In the genomic region with DNA sequence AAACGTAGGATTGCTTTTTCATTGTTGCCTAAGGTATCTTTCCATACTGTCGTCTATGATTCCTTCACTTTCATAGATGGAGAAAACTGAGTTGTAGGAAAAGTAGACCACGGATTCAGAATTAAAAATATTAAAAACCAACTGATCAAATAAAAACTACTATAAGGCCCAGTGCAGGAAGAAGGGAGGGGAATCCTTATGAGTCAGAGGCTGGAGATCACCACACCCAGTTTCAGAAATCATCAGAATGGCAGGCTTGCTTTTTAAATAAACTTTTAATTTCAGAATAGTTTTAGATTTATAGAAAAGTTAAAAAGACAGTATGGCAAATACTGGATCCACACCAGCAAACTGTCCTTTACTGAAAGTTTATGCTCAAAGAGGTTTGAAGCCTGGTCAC, we compare ENCODE assay signal across 29 cellular contexts. TPM values are rescaled to one million over a fixed set of nuclear protein-coding genes. Genes with fewer than 3 reads are reported as not detected.
A peak's percentile ranks its signal among the peaks of the same experiment; 100 is the strongest.
DNase-seq lines count a peak whose midpoint lies in the region; ATAC-seq and TF ChIP-seq lines count a peak whose summit lies in the region.
"Had no signal": no experiment of that assay in that cellular context is flagged by ENCODE, and none has a peak within 500 bp of the region (broad histone marks: within the 10 kb centered on the region; RNA-seq: fewer than 3 reads in every experiment).

No MANE protein-coding gene starts in this region.

- no peaks in the 10 kb centered on the region for H3K9me3 Mint-ChIP-seq in activated CD4-positive, alpha-beta memory T cell treated with anti-CD3 and anti-CD28 coated beads, Interleukin-2, amount 10 ng/mL, durations not matched to agents 7 days and 5 days
- no peaks in the 10 kb centered on the region for H3K9me3 Mint-ChIP-seq in activated CD4-positive, alpha-beta memory T cell treated with anti-CD3 and anti-CD28 coated beads for 36 hours
- H3K9me3 Mint-ChIP-seq in mesothelial cell of epicardium: peaks cover 4% of the 10 kb centered on the region
- H3K9me3 Mint-ChIP-seq: brain; effector memory CD8-positive, alpha-beta T cell; HFFc6; naive thymus-derived CD4-positive, alpha-beta T cell; T-helper 2 cell treated with Interferon-gamma antibody and Interleukin-4, amounts not matched to agents 5 μg/mL and 100 μg/mL, for 36 hours had no signal

- H3K27ac Mint-ChIP-seq in activated CD4-positive, alpha-beta memory T cell treated with anti-CD3 and anti-CD28 coated beads, Interleukin-2, amount 10 ng/mL, durations not matched to agents 7 days and 5 days: peak overlapping the region; percentile 46
- H3K27ac Mint-ChIP-seq in activated CD4-positive, alpha-beta memory T cell treated with anti-CD3 and anti-CD28 coated beads for 36 hours: no peak overlapping the region
- no peak overlapping the region for H3K27ac Mint-ChIP-seq in mesothelial cell of epicardium
- H3K27ac Mint-ChIP-seq: brain; effector memory CD8-positive, alpha-beta T cell; naive thymus-derived CD4-positive, alpha-beta T cell had no signal

- H3K27me3 Mint-ChIP-seq in activated CD4-positive, alpha-beta memory T cell treated with anti-CD3 and anti-CD28 coated beads, Interleukin-2, amount 10 ng/mL, durations not matched to agents 7 days and 5 days: peaks cover 16% of the 10 kb centered on the region
- H3K27me3 Mint-ChIP-seq in activated CD4-positive, alpha-beta memory T cell treated with anti-CD3 and anti-CD28 coated beads for 36 hours: peaks cover 5% of the 10 kb centered on the region
- no peaks in the 10 kb centered on the region for H3K27me3 Mint-ChIP-seq in mesothelial cell of epicardium (ENCODE audit: low read depth)
- H3K27me3 Mint-ChIP-seq: brain had no signal

- POLR2A ChIA-PET in activated CD4-positive, alpha-beta memory T cell treated with anti-CD3 and anti-CD28 coated beads, Interleukin-2, amount 10 ng/mL, durations not matched to agents 7 days and 5 days (lab: Charles Lee): no interaction called here
- POLR2A ChIA-PET in activated CD4-positive, alpha-beta memory T cell treated with anti-CD3 and anti-CD28 coated beads for 36 hours (lab: Charles Lee): no interaction called here

- peaks cover 20% of the 10 kb centered on the region for H3K4me1 Mint-ChIP-seq in activated CD4-positive, alpha-beta memory T cell treated with anti-CD3 and anti-CD28 coated beads, Interleukin-2, amount 10 ng/mL, durations not matched to agents 7 days and 5 days
- peaks cover 6% of the 10 kb centered on the region for H3K4me1 Mint-ChIP-seq in activated CD4-positive, alpha-beta memory T cell treated with anti-CD3 and anti-CD28 coated beads for 36 hours (ENCODE audit: low read depth)
- peaks cover 57% of the 10 kb centered on the region for H3K4me1 Mint-ChIP-seq in mesothelial cell of epicardium

- intact Hi-C loops in activated CD4-positive, alpha-beta memory T cell treated with anti-CD3 and anti-CD28 coated beads for 36 hours (cut with micrococcal nuclease): no loop called here

- no peak for TF ChIP-seq CTCF in mesothelial cell of epicardium (IDR thresholded peaks at IDR 0.05; ENCODE audit: unreplicated experiment)

- DNase-seq in activated CD4-positive, alpha-beta memory T cell treated with anti-CD3 and anti-CD28 coated beads, Interleukin-2, amount 10 ng/mL, durations not matched to agents 7 days and 5 days: no peak
- DNase-seq in activated CD4-positive, alpha-beta memory T cell treated with anti-CD3 and anti-CD28 coated beads for 36 hours: no peak
- DNase-seq in M059J (ENCODE audit: low read depth) (peak; percentile 45), dedifferentiated amniotic fluid mesenchymal stem cell (ENCODE audit: extremely low spot score) (peak; percentile 45), renal cortical epithelial cell (ENCODE audit: low read depth) (peak; percentile 7), mesothelial cell of epicardium (ENCODE audit: low spot score in 2 of 2, unreplicated experiment in 2 of 2) (no peak), NCI-H345 treated with DMSO at 0.1 percent for 48 hours (lab: John Stamatoyannopoulos, UW; ENCODE audit: unreplicated experiment) (no peak)
- DNase-seq: 8988T; activated effector memory CD4-positive, alpha-beta T cell treated with Interleukin-2 at 50 U/mL for 16 hours; Calu3; effector memory CD8-positive, alpha-beta T cell; esophagus squamous epithelium; head of caudate nucleus; HFFc6; Karpas-422; left colon; mesendoderm; naive thymus-derived CD4-positive, alpha-beta T cell; NCI-H1092; NCI-H2029; NCI-H226; pancreas; right lobe of liver; trophoblast cell; WERI-Rb-1 had no signal

- CTCF ChIA-PET in activated CD4-positive, alpha-beta memory T cell treated with anti-CD3 and anti-CD28 coated beads, Interleukin-2, amount 10 ng/mL, durations not matched to agents 7 days and 5 days (lab: Charles Lee): no interaction called here
- CTCF ChIA-PET in activated CD4-positive, alpha-beta memory T cell treated with anti-CD3 and anti-CD28 coated beads for 36 hours (lab: Charles Lee): no interaction called here

- ATAC-seq in GM18502 (IDR thresholded peaks at IDR 0.05; ENCODE audit: poor library complexity, unreplicated experiment): no peak
- ATAC-seq: effector memory CD8-positive, alpha-beta T cell; left colon; naive thymus-derived CD4-positive, alpha-beta T cell; Panc1; pancreas; right lobe of liver had no signal

- no peaks in the 10 kb centered on the region for H3K36me3 Mint-ChIP-seq in activated CD4-positive, alpha-beta memory T cell treated with anti-CD3 and anti-CD28 coated beads, Interleukin-2, amount 10 ng/mL, durations not matched to agents 7 days and 5 days (ENCODE audit: low read depth)
- H3K36me3 Mint-ChIP-seq in activated CD4-positive, alpha-beta memory T cell treated with anti-CD3 and anti-CD28 coated beads for 36 hours: no peaks in the 10 kb centered on the region
- H3K36me3 Mint-ChIP-seq in mesothelial cell of epicardium: no peaks in the 10 kb centered on the region
- H3K36me3 Mint-ChIP-seq: brain; naive thymus-derived CD4-positive, alpha-beta T cell had no signal

- no peak overlapping the region for H3K4me3 Mint-ChIP-seq in activated CD4-positive, alpha-beta memory T cell treated with anti-CD3 and anti-CD28 coated beads, Interleukin-2, amount 10 ng/mL, durations not matched to agents 7 days and 5 days
- H3K4me3 Mint-ChIP-seq in activated CD4-positive, alpha-beta memory T cell treated with anti-CD3 and anti-CD28 coated beads for 36 hours: no peak overlapping the region
- no peak overlapping the region for H3K4me3 Mint-ChIP-seq in mesothelial cell of epicardium
- H3K4me3 Mint-ChIP-seq: brain; effector memory CD8-positive, alpha-beta T cell had no signal

RNA-seq across cellular contexts. Expression of gene POPDC3, which starts 32.0 kb away (rescaled TPM):
- total RNA-seq in activated CD4-positive, alpha-beta memory T cell treated with anti-CD3 and anti-CD28 coated beads, Interleukin-2, amount 10 ng/mL, durations not matched to agents 7 days and 5 days: not detected
- total RNA-seq in activated CD4-positive, alpha-beta memory T cell treated with anti-CD3 and anti-CD28 coated beads for 36 hours: not detected
- total RNA-seq in M059J (2014; rRNA removed; shearing (Covaris generic)): 0.30 TPM in 1 of 2 replicates, not detected in the other
- total RNA-seq in renal cortical epithelial cell: under 0.01 and 2.1 TPM in 2 replicates
- total RNA-seq in mesothelial cell of epicardium: 10.1 to 11.1 TPM (median 10.4 TPM) in 3 replicates
- total RNA-seq: left colon; naive thymus-derived CD4-positive, alpha-beta T cell; right lobe of liver had no signal

Comparison
In these comparisons a context has a peak if more than half of its experiments do, and no peak if none do; other contexts are left out.
1. DNase-seq: peak in M059J (single experiment), dedifferentiated amniotic fluid mesenchymal stem cell (single experiment) and renal cortical epithelial cell (single experiment); none in activated CD4-positive, alpha-beta memory T cell treated with anti-CD3 and anti-CD28 coated beads, Interleukin-2, amount 10 ng/mL, durations not matched to agents 7 days and 5 days (single experiment), activated CD4-positive, alpha-beta memory T cell treated with anti-CD3 and anti-CD28 coated beads for 36 hours (single experiment), mesothelial cell of epicardium (0 of 2) and NCI-H345 treated with DMSO at 0.1 percent for 48 hours (single experiment).